1 cellular context compared by ENCODE assay signal in the genomic region with DNA sequence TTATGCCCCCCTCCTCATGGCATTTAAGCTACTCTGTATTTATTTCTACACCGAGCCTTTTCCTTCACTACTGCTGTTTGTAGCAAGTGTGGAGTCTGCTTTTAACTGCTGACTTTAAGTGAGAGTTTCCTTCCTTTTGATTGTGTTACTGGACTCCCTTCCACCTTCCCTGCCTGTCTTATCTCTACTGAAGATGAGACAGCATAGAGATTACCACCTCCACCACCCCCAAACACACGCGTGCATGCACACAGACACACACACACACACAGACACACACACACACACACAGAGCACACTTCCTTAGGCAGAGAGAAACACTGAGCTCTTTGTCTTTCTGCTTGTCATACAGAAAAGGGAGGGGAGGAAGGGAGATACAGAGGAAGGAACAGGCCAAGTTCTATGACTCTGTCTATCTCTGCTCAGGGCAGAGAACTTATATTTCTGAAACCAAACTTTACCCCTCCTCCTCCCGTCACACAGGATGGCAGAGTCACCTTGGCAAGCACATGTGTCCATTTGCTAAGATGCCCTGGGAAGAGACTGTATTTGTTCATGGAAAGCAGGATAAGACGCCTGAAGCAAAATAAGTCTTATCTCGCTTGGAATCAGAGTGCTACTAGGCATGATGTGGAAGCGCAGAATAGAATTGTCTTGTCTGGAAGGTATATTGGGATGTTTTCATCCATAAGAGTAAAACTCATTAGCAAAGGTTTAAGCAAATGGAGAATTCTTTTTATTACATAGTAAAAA.
TF ChIP-seq lines count a peak whose summit lies in the region.

No MANE protein-coding gene starts in this region.

TF ChIP-seq in K562, 482 proteins besides CTCF, POLR2A, EP300 and RAD21 (continued from another document and continues in another):
- TF ChIP-seq, protein P1, sequence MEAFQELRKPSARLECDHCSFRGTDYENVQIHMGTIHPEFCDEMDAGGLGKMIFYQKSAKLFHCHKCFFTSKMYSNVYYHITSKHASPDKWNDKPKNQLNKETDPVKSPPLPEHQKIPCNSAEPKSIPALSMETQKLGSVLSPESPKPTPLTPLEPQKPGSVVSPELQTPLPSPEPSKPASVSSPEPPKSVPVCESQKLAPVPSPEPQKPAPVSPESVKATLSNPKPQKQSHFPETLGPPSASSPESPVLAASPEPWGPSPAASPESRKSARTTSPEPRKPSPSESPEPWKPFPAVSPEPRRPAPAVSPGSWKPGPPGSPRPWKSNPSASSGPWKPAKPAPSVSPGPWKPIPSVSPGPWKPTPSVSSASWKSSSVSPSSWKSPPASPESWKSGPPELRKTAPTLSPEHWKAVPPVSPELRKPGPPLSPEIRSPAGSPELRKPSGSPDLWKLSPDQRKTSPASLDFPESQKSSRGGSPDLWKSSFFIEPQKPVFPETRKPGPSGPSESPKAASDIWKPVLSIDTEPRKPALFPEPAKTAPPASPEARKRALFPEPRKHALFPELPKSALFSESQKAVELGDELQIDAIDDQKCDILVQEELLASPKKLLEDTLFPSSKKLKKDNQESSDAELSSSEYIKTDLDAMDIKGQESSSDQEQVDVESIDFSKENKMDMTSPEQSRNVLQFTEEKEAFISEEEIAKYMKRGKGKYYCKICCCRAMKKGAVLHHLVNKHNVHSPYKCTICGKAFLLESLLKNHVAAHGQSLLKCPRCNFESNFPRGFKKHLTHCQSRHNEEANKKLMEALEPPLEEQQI (IDR thresholded peaks at IDR 0.05), result no peak; the same call in 1 of the 2 replicates
- TF ChIP-seq MECOM (CRISPR knock-in tag; IDR thresholded peaks at IDR 0.05) (peak; percentile 91), POLR2AphosphoS5 (IDR thresholded peaks at IDR 0.05; ENCODE audit: control insufficient read depth, insufficient read depth, low read depth, low read length) (no peak), DIDO1 (tag; IDR thresholded peaks at IDR 0.05; ENCODE audit: low read depth) (peak; percentile 84; the same call in 1 of the 2 replicates), MAFG (tag; conservative IDR thresholded peaks at IDR 0.05) (peak; percentile 85), CCAR2 (IDR thresholded peaks at IDR 0.05; ENCODE audit: low read depth, low read length) (no peak), SRSF1 (IDR thresholded peaks at IDR 0.05; ENCODE audit: low read depth, low read length) (no peak), SPI1 (IDR thresholded peaks at IDR 0.05; ENCODE audit: borderline replicate concordance, low read depth, low read length) (peak; percentile 54; the same call in 1 of the 2 replicates), HNRNPH1 (optimal IDR thresholded peaks at IDR 0.05; ENCODE audit: low read depth, low read length) (no peak), SP2 (IDR thresholded peaks at IDR 0.05; ENCODE audit: extremely low read depth, low read depth, low read length, poor library complexity, severe bottlenecking) (no peak), ZNF644 (tag; IDR thresholded peaks at IDR 0.05; ENCODE audit: low read depth) (no peak), SMAD2 (IDR thresholded peaks at IDR 0.05; ENCODE audit: low read depth, low read length) (no peak), NFRKB (IDR thresholded peaks at IDR 0.05; ENCODE audit: low read depth) (no peak), ZNF586 (CRISPR knock-in tag; conservative IDR thresholded peaks at IDR 0.05) (no peak), MCM3 (IDR thresholded peaks at IDR 0.05) (peak; percentile 86; the same call in 1 of the 2 replicates), SLC30A9 (CRISPR knock-in tag; IDR thresholded peaks at IDR 0.05) (no peak), EZH2 (IDR thresholded peaks at IDR 0.05; ENCODE audit: borderline replicate concordance, low read depth, low read length) (no peak), IRF2 (CRISPR knock-in tag; IDR thresholded peaks at IDR 0.05) (no peak), KLF6 (CRISPR knock-in tag; IDR thresholded peaks at IDR 0.05; ENCODE audit: borderline replicate concordance) (no peak), CREB3L1 (IDR thresholded peaks at IDR 0.05; ENCODE audit: borderline replicate concordance, low read depth) (no peak), CBX8 (IDR thresholded peaks at IDR 0.05; ENCODE audit: borderline replicate concordance, extremely low read depth, low read depth, low read length, poor library complexity, severe bottlenecking) (no peak), POU5F1 (IDR thresholded peaks at IDR 0.05; ENCODE audit: borderline replicate concordance, low read depth, low read length, partially characterized antibody) (no peak), NFYB (IDR thresholded peaks at IDR 0.05; ENCODE audit: extremely low read depth, insufficient read length) (no peak), TEAD1 (CRISPR knock-in tag; IDR thresholded peaks at IDR 0.05) (peak in 1 of 2 experiments; percentile 59; a peak in 1 of 4 replicates), E2F8 (IDR thresholded peaks at IDR 0.05; ENCODE audit: low read depth, partially characterized antibody) (no peak), ZNF584 (CRISPR knock-in tag; IDR thresholded peaks at IDR 0.05; ENCODE audit: low read depth) (no peak), ZNF780A (CRISPR knock-in tag; IDR thresholded peaks at IDR 0.05) (no peak), FOSL1 (tag; conservative IDR thresholded peaks at IDR 0.05) (peak; percentile 57; the same call in 1 of the 2 replicates), SAP30 (IDR thresholded peaks at IDR 0.05; ENCODE audit: borderline replicate concordance, insufficient read depth, low read depth, low read length, poor library complexity, severe bottlenecking) (no peak), ZC3H8 (IDR thresholded peaks at IDR 0.05) (0 out of 2 replicates have a peak, but pooled peaks have one; percentile 48), PBX2 (CRISPR knock-in tag; IDR thresholded peaks at IDR 0.05; ENCODE audit: low read depth) (no peak), PBX2 (tag; conservative IDR thresholded peaks at IDR 0.05; ENCODE audit: low read depth) (0 out of 2 replicates have a peak, but pooled peaks have one; percentile 28), DPF2 (IDR thresholded peaks at IDR 0.05) (peak; percentile 97), HNRNPLL (IDR thresholded peaks at IDR 0.05; ENCODE audit: low read depth, low read length, poor library complexity, severe bottlenecking) (no peak)
- TF ChIP-seq, protein P2, sequence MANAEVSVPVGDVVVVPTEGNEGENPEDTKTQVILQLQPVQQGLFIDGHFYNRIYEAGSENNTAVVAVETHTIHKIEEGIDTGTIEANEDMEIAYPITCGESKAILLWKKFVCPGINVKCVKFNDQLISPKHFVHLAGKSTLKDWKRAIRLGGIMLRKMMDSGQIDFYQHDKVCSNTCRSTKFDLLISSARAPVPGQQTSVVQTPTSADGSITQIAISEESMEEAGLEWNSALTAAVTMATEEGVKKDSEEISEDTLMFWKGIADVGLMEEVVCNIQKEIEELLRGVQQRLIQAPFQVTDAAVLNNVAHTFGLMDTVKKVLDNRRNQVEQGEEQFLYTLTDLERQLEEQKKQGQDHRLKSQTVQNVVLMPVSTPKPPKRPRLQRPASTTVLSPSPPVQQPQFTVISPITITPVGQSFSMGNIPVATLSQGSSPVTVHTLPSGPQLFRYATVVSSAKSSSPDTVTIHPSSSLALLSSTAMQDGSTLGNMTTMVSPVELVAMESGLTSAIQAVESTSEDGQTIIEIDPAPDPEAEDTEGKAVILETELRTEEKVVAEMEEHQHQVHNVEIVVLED (CRISPR knock-in tag; IDR thresholded peaks at IDR 0.05), result no peak
- TF ChIP-seq, protein P3, sequence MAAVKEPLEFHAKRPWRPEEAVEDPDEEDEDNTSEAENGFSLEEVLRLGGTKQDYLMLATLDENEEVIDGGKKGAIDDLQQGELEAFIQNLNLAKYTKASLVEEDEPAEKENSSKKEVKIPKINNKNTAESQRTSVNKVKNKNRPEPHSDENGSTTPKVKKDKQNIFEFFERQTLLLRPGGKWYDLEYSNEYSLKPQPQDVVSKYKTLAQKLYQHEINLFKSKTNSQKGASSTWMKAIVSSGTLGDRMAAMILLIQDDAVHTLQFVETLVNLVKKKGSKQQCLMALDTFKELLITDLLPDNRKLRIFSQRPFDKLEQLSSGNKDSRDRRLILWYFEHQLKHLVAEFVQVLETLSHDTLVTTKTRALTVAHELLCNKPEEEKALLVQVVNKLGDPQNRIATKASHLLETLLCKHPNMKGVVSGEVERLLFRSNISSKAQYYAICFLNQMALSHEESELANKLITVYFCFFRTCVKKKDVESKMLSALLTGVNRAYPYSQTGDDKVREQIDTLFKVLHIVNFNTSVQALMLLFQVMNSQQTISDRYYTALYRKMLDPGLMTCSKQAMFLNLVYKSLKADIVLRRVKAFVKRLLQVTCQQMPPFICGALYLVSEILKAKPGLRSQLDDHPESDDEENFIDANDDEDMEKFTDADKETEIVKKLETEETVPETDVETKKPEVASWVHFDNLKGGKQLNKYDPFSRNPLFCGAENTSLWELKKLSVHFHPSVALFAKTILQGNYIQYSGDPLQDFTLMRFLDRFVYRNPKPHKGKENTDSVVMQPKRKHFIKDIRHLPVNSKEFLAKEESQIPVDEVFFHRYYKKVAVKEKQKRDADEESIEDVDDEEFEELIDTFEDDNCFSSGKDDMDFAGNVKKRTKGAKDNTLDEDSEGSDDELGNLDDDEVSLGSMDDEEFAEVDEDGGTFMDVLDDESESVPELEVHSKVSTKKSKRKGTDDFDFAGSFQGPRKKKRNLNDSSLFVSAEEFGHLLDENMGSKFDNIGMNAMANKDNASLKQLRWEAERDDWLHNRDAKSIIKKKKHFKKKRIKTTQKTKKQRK (IDR thresholded peaks at IDR 0.05; ENCODE audit: borderline replicate concordance, low read depth, low read length), result no peak
- TF ChIP-seq, protein P4, sequence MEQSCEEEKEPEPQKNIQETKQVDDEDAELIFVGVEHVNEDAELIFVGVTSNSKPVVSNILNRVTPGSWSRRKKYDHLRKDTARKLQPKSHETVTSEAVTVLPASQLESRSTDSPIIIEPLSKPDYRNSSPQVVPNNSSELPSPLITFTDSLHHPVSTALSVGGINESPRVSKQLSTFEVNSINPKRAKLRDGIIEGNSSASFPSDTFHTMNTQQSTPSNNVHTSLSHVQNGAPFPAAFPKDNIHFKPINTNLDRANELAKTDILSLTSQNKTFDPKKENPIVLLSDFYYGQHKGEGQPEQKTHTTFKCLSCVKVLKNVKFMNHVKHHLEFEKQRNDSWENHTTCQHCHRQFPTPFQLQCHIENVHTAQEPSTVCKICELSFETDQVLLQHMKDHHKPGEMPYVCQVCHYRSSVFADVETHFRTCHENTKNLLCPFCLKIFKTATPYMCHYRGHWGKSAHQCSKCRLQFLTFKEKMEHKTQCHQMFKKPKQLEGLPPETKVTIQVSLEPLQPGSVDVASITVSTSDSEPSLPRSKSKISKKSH (CRISPR knock-in tag; IDR thresholded peaks at IDR 0.05), result no peak
- TF ChIP-seq, protein P5, sequence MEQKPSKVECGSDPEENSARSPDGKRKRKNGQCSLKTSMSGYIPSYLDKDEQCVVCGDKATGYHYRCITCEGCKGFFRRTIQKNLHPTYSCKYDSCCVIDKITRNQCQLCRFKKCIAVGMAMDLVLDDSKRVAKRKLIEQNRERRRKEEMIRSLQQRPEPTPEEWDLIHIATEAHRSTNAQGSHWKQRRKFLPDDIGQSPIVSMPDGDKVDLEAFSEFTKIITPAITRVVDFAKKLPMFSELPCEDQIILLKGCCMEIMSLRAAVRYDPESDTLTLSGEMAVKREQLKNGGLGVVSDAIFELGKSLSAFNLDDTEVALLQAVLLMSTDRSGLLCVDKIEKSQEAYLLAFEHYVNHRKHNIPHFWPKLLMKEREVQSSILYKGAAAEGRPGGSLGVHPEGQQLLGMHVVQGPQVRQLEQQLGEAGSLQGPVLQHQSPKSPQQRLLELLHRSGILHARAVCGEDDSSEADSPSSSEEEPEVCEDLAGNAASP (IDR thresholded peaks at IDR 0.05), result no peak
